9 cellular contexts compared by ENCODE assay signal in the genomic region with DNA sequence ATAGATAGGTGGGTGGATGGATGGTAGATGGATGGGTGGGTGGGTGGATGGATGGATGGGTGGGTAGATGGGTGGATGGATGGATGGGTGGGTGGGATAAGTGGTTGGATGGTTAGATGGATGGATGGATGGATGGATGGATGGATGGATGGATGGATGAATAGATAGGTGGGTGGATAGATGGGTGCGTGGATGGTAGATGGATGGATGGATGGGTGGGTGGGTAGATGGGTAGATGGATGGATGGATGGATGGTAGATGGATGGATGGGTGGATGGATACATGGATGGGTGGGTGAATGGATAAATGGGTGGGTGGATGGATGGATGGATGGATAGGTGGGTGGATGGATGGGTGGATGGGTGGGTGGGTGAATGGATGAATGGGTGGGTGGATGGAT.
"Had no signal": no experiment of that assay in that cellular context is flagged by ENCODE, and none has a peak within 500 bp of the region (broad histone marks: within the 10 kb centered on the region; RNA-seq: fewer than 3 reads in every experiment).

No MANE protein-coding gene starts in this region.

- H3K9ac ChIP-seq: KMS-11 had no signal

- H3K9me3 ChIP-seq: HAP-1 had no signal

- H3K4me1 ChIP-seq: HAP-1 had no signal

- H2AFZ ChIP-seq: GM23338 had no signal

- FAIRE-seq: HepG2 had no signal

- H3K9me3 Mint-ChIP-seq: IgD-negative memory B cell had no signal

- ATAC-seq: GM23338, HCT116, HepG2 had no signal

- DNase-seq: H7, Karpas-422, KBM-7 had no signal

- H3K27ac Mint-ChIP-seq: GM23338, IgD-negative memory B cell had no signal

- H3K36me3 ChIP-seq: HAP-1 had no signal

- H3K27ac ChIP-seq: KMS-11 had no signal

- H3K4me2 ChIP-seq: GM23338, KMS-11 had no signal

- H3K4me3 ChIP-seq: GM23338, HAP-1 had no signal
